In genomic region chr16:2450535-2450934, GRCh38 we compare ENCODE assay signal across 18 cellular contexts. TPM values are rescaled to one million over a fixed set of nuclear protein-coding genes. Genes with fewer than 3 reads are reported as not detected.
DNase-seq lines count a peak whose midpoint lies in the region; ATAC-seq and TF ChIP-seq lines count a peak whose summit lies in the region.
"Had no signal": no experiment of that assay in that cellular context is flagged by ENCODE, and none has a peak within 500 bp of the region (broad histone marks: within the 10 kb centered on the region; RNA-seq: fewer than 3 reads in every experiment).

No MANE protein-coding gene starts in this region.

- no peak overlapping the region for H3K4me3 ChIP-seq in MG63
- H3K4me3 ChIP-seq: A549, GM23248 had no signal

- ATAC-seq in GM21576 (IDR thresholded peaks at IDR 0.05; ENCODE audit: unreplicated experiment) = no peak
- ATAC-seq: A549, HCT116, PC-3 had no signal

- no peaks in the 10 kb centered on the region for H3K4me1 Mint-ChIP-seq in type B pancreatic cell (ENCODE audit: unreplicated experiment)
- H3K4me1 Mint-ChIP-seq: CD4-positive, alpha-beta memory T cell had no signal

- H3K36me3 Mint-ChIP-seq in type B pancreatic cell = peaks cover 20% of the 10 kb centered on the region

- no peak overlapping the region for H3K4me3 Mint-ChIP-seq in type B pancreatic cell
- H3K4me3 Mint-ChIP-seq: CD4-positive, alpha-beta memory T cell had no signal

- intact Hi-C loops in head of caudate nucleus (cut with DNase I) (no loop called here), posterior cingulate gyrus (cut with DNase I) (no loop called here)

- H3K9me3 Mint-ChIP-seq in type B pancreatic cell = no peaks in the 10 kb centered on the region
- H3K9me3 Mint-ChIP-seq: CD4-positive, alpha-beta memory T cell had no signal

- DNase-seq in Ammon's horn (ENCODE audit: low spot score) = peak; percentile 86
- DNase-seq in amniotic epithelial cell (ENCODE audit: low read depth) = peak; percentile 54
- DNase-seq in head of caudate nucleus = peak; percentile 56 to 87 (median 74)
- peak in 7 of 10 donors; percentile 52 to 96 (median 77) for DNase-seq in posterior cingulate gyrus
- no peak for DNase-seq in MG63
- no peak for DNase-seq in A172 (ENCODE audit: low spot score)
- DNase-seq in type B pancreatic cell (ENCODE audit: extremely low spot score, unreplicated experiment) = no peak
- DNase-seq: CD4-positive, alpha-beta memory T cell; DND-41; GDM1; GM23248; NCI-H1436; NCI-H2227 treated with DMSO at 0.1 percent for 48 hours; PC-3 had no signal

- H3K27ac Mint-ChIP-seq in type B pancreatic cell = no peak overlapping the region
- H3K27ac Mint-ChIP-seq: CD4-positive, alpha-beta memory T cell had no signal

- H3K27me3 Mint-ChIP-seq in type B pancreatic cell = no peaks in the 10 kb centered on the region
- H3K27me3 Mint-ChIP-seq: CD4-positive, alpha-beta memory T cell had no signal

- H3K27me3 ChIP-seq in MG63 = no peaks in the 10 kb centered on the region

- H3K9me3 ChIP-seq in MG63 = no peaks in the 10 kb centered on the region
- H3K9me3 ChIP-seq: A549 had no signal

- peaks cover 82% of the 10 kb centered on the region for H3K36me3 ChIP-seq in MG63

- no peak for TF ChIP-seq CTCF in type B pancreatic cell (conservative IDR thresholded peaks at IDR 0.05)

RNA-seq across cellular contexts. Expression of gene TEDC2, which starts 9.4 kb away (rescaled TPM):
- total RNA-seq in MG63 (2014; rRNA removed; shearing (Covaris generic); ENCODE audit: low replicate concordance) = 32.3 and 38.6 TPM in 2 replicates
- 33.2 and 48.6 TPM in 2 replicates for total RNA-seq in A172 (2014; rRNA removed; shearing (Covaris generic))
- total RNA-seq in type B pancreatic cell (ENCODE audit: low replicate concordance) = 10.5 and 31.6 TPM in 2 replicates

RNA-seq across cellular contexts. Expression of gene NTN3, which starts 20.6 kb away (rescaled TPM):
- not detected in 2 replicates for total RNA-seq in MG63 (2014; rRNA removed; shearing (Covaris generic); ENCODE audit: low replicate concordance)
- 0.12 TPM in 1 of 2 replicates, not detected in the other for total RNA-seq in A172 (2014; rRNA removed; shearing (Covaris generic))
- total RNA-seq in type B pancreatic cell (ENCODE audit: low replicate concordance) = 1.2 and 4.5 TPM in 2 replicates
- total RNA-seq: CD4-positive, alpha-beta memory T cell; GM23248; HT1080; PC-3 had no signal

RNA-seq across cellular contexts. Expression of gene CCNF, which starts 21.3 kb away (rescaled TPM):
- total RNA-seq in MG63 (2014; rRNA removed; shearing (Covaris generic); ENCODE audit: low replicate concordance) = 33.3 and 35.9 TPM in 2 replicates
- 52.0 and 54.5 TPM in 2 replicates for total RNA-seq in A172 (2014; rRNA removed; shearing (Covaris generic))
- 15.5 and 36.0 TPM in 2 replicates for total RNA-seq in type B pancreatic cell (ENCODE audit: low replicate concordance)

RNA-seq across cellular contexts. Expression of gene TBC1D24, which starts 24.4 kb away (rescaled TPM):
- total RNA-seq in MG63 (2014; rRNA removed; shearing (Covaris generic); ENCODE audit: low replicate concordance) = 12.9 and 14.8 TPM in 2 replicates
- 8.6 and 18.0 TPM in 2 replicates for total RNA-seq in A172 (2014; rRNA removed; shearing (Covaris generic))
- 15.6 and 22.1 TPM in 2 replicates for total RNA-seq in type B pancreatic cell (ENCODE audit: low replicate concordance)

Comparison
In these comparisons a context has a peak if more than half of its experiments do, and no peak if none do; other contexts are left out.
1. DNase-seq: peak in Ammon's horn (single experiment), amniotic epithelial cell (single experiment), head of caudate nucleus (42 of 42) and posterior cingulate gyrus (7 of 10); none in MG63 (single experiment), A172 (single experiment) and type B pancreatic cell (single experiment).